In genomic region chr17:73316919-73317505, GRCh38 we compare ENCODE assay signal across 12 cellular contexts. TPM values are rescaled to one million over a fixed set of nuclear protein-coding genes. Genes with fewer than 3 reads are reported as not detected.
DNase-seq lines count a peak whose midpoint lies in the region; ATAC-seq and TF ChIP-seq lines count a peak whose summit lies in the region.
"Had no signal": no experiment of that assay in that cellular context is flagged by ENCODE, and none has a peak within 500 bp of the region (broad histone marks: within the 10 kb centered on the region; RNA-seq: fewer than 3 reads in every experiment).

No MANE protein-coding gene starts in this region.

- DNase-seq in NB4 (ENCODE audit: low read depth) (peak; percentile 79), naive B cell (peak; percentile 21), HEK293T (ENCODE audit: extremely low spot score) (no peak), SKM-1 treated with dmso at 0.1 percent for 144 hours (lab: John Stamatoyannopoulos, UW; ENCODE audit: unreplicated experiment) (no peak), middle frontal gyrus (ENCODE audit: extremely low spot score, low spot score) (no peak)
- no peak for DNase-seq in effector CD8-positive, alpha-beta T cell (lab: John Stamatoyannopoulos, UW)
- DNase-seq: DND-41; NCI-H1092 treated with DMSO at 0.1 percent for 48 hours; stimulated activated CD4-positive, alpha-beta T cell treated with anti-CD3 and anti-CD28 coated beads, Interleukin-4, amount 100 ng/mL, for 24 hours had no signal

- peaks cover 4% of the 10 kb centered on the region for H3K4me1 ChIP-seq in HEK293 (ENCODE audit: control insufficient read depth, insufficient read depth, low read length)

- H3K4me3 Mint-ChIP-seq in naive B cell, result peak overlapping the region in 2 of 8 donors; percentile 17 to 55

- H3K4me3 ChIP-seq in HEK293 (ENCODE audit: low read depth, low read length) (no peak overlapping the region), NB4 (ENCODE audit: low read depth, low read length) (no peak overlapping the region)

- POLR2A ChIA-PET in HEK293 (lab: Yijun Ruan, JAX) (interaction anchor here (1.0 kb wide), 1 partner anchor 9 kb away, joined by 3 read pairs; no protein-coding TSS in a partner anchor), HEK293T (lab: Yijun Ruan, JAX) (no interaction called here)

- H3K9me3 Mint-ChIP-seq in naive B cell, result no peaks in the 10 kb centered on the region

- H3K27ac ChIP-seq in HEK293 (ENCODE audit: extremely low read depth, low read depth, low read length), result no peak overlapping the region

- ATAC-seq in GM18868 (IDR thresholded peaks at IDR 0.05; ENCODE audit: unreplicated experiment), result peak; percentile 84
- peak; percentile 74 to 82 for ATAC-seq in naive B cell (ENCODE audit: low read depth in 2 of 2)

- TF ChIP-seq POLR2A in NB4 (IDR thresholded peaks at IDR 0.05; ENCODE audit: extremely low read depth, insufficient read length), result no peak

- no peaks in the 10 kb centered on the region for H3K36me3 Mint-ChIP-seq in naive B cell

- TF ChIP-seq CTCF in HEK293 (tag by site-specific recombination; IDR thresholded peaks at IDR 0.05), result no peak
- TF ChIP-seq CTCF in NB4 (IDR thresholded peaks at IDR 0.05; ENCODE audit: low read depth, low read length), result no peak

- peak overlapping the region in 1 of 6 donors; percentile 62 for H3K27ac Mint-ChIP-seq in naive B cell

- CTCF ChIA-PET in HEK293 (lab: Yijun Ruan, JAX) (interaction anchor here (0.5 to 1.0 kb wide), 3 partner anchors 53 to 810 kb away, joined by 3 to 4 read pairs (median 3); no protein-coding TSS in a partner anchor), HEK293T (lab: Yijun Ruan, JAX) (no interaction called here)

- H3K9me3 ChIP-seq in HEK293 (ENCODE audit: control insufficient read depth, insufficient read depth, low read depth, low read length), result no peaks in the 10 kb centered on the region

- H3K36me3 ChIP-seq in HEK293 (ENCODE audit: control insufficient read depth in 2 of 2, insufficient read depth in 1 of 2, low read length in 2 of 2), result no peaks in the 10 kb centered on the region

- peaks cover 0 to 5% (median 4%) of the 10 kb centered on the region in 3 donors for H3K27me3 Mint-ChIP-seq in naive B cell

- H3K4me1 Mint-ChIP-seq in naive B cell, result peaks cover 9 to 17% (median 11%) of the 10 kb centered on the region in 3 donors

TF ChIP-seq in HEK293, 187 proteins besides CTCF, POLR2A, EP300 and RAD21:
- TF ChIP-seq ELK4 (IDR thresholded peaks at IDR 0.05; ENCODE audit: borderline replicate concordance, low read depth, low read length) (no peak), ZNF76 (tag by site-specific recombination; IDR thresholded peaks at IDR 0.05; ENCODE audit: borderline replicate concordance, low read depth) (no peak), ZSCAN5A (tag by site-specific recombination; IDR thresholded peaks at IDR 0.05) (no peak), ZFHX2 (tag by site-specific recombination; conservative IDR thresholded peaks at IDR 0.05) (0 out of 2 replicates have a peak, but pooled peaks have one; percentile 5), ZNF335 (tag by site-specific recombination; conservative IDR thresholded peaks at IDR 0.05) (peak; percentile 34; the same call in 1 of the 2 replicates), ZIC2 (tag by site-specific recombination; IDR thresholded peaks at IDR 0.05) (peak; percentile 54)

TF ChIP-seq in HEK293T, 16 proteins besides CTCF, POLR2A, EP300 and RAD21:
- TF ChIP-seq ZNF384 (IDR thresholded peaks at IDR 0.05) (no peak), PKNOX1 (IDR thresholded peaks at IDR 0.05) (no peak), ARNT (IDR thresholded peaks at IDR 0.05) (no peak), FOXK2 (IDR thresholded peaks at IDR 0.05) (no peak), SUZ12 (IDR thresholded peaks at IDR 0.05) (no peak), FOXM1 (IDR thresholded peaks at IDR 0.05; ENCODE audit: borderline replicate concordance) (no peak), TARDBP (IDR thresholded peaks at IDR 0.05) (no peak), ELF4 (IDR thresholded peaks at IDR 0.05) (no peak), LEF1 (IDR thresholded peaks at IDR 0.05; ENCODE audit: borderline replicate concordance) (no peak), L3MBTL2 (conservative IDR thresholded peaks at IDR 0.05) (no peak), SP1 (IDR thresholded peaks at IDR 0.05) (no peak), HDGF (IDR thresholded peaks at IDR 0.05; ENCODE audit: borderline replicate concordance) (no peak), NFRKB (IDR thresholded peaks at IDR 0.05) (no peak)

RNA-seq across cellular contexts. Expression of gene CDC42EP4, which starts 5.2 kb away (rescaled TPM):
- under 1 TPM in 4 of 6 donors, not detected in 2; 0.09 to 0.21 (median 0.12) TPM for polyA plus RNA-seq in naive B cell (ENCODE audit: low read depth in 6 of 6)

RNA-seq across cellular contexts. Expression of gene CPSF4L, which starts 55.3 kb away (rescaled TPM):
- polyA plus RNA-seq in naive B cell (ENCODE audit: low read depth in 6 of 6), result not detected
- polyA plus RNA-seq: urinary bladder had no signal

Comparison
In these comparisons a context has a peak if more than half of its experiments do, and no peak if none do; other contexts are left out.
1. DNase-seq: peak in NB4 (single experiment) and naive B cell (single experiment); none in HEK293T (single experiment), SKM-1 treated with dmso at 0.1 percent for 144 hours (single experiment), effector CD8-positive, alpha-beta T cell (single experiment) and middle frontal gyrus (single experiment).